ENCODE assay signal across 33 cellular contexts in genomic region chrX:40340116-40340515, GRCh38.
"Had no signal": no experiment of that assay in that cellular context is flagged by ENCODE, and none has a peak within 500 bp of the region (broad histone marks: within the 10 kb centered on the region; RNA-seq: fewer than 3 reads in every experiment).

No MANE protein-coding gene starts in this region.

- DNase-seq: activated CD4-positive, alpha-beta T cell treated with anti-CD3 and anti-CD28 coated beads for 1 hour; activated CD4-positive, alpha-beta T cell treated with anti-CD3 and anti-CD28 coated beads for 48 hours; activated CD4-positive, alpha-beta T cell treated with anti-CD3 and anti-CD28 coated beads, Interleukin-2, amount 50 U/mL, for 4 hours; activated CD4-positive, CD25-positive, alpha-beta regulatory T cell; activated CD8-positive, alpha-beta T cell treated with anti-CD3 and anti-CD28 coated beads for 36 hours; activated gamma-delta T cell; activated naive CD4-positive, alpha-beta T cell treated with Interleukin-2 at 50 U/mL for 16 hours; activated naive CD8-positive, alpha-beta T cell treated with anti-CD3 and anti-CD28 coated beads, Interleukin-2, amount 10 ng/mL, durations not matched to agents 7 days and 5 days; activated T-cell treated with anti-CD3 and anti-CD28 coated beads, Interleukin-2, amount 50 U/mL, for 1 hour; body of pancreas; Karpas-422; NCI-H1105 treated with DMSO at 0.1 percent for 48 hours; NCI-H1436; NCI-H1694; NCI-H1930; NCI-H2081 treated with DMSO at 0.1 percent for 48 hours; NCI-H226; NCI-H446 treated with DMSO at 0.1 percent for 48 hours; NCI-H524; PC-9; SIG-M5; T-cell; T-helper 2 cell; T-helper 9 cell; WERI-Rb-1 had no signal

- ATAC-seq: activated CD8-positive, alpha-beta T cell treated with anti-CD3 and anti-CD28 coated beads for 36 hours; body of pancreas; Right ventricle myocardium inferior; SK-N-SH treated with all-trans-retinoic acid at 6 μM for 48 hours; T-cell had no signal

- H3K36me3 Mint-ChIP-seq: activated naive CD4-positive, alpha-beta T cell treated with anti-CD3 and anti-CD28 coated beads, Interleukin-2, amount 50 U/mL, for 24 hours; T-cell had no signal

- H3K4me2 ChIP-seq: PC-9 had no signal

- H3K4me1 ChIP-seq: body of pancreas, breast epithelium had no signal

- H3K36me3 ChIP-seq: breast epithelium, WERI-Rb-1 had no signal

- H3K9me3 ChIP-seq: body of pancreas had no signal

- H3K4me3 ChIP-seq: body of pancreas, breast epithelium, PC-9 had no signal

- H3K27ac ChIP-seq: body of pancreas, breast epithelium, PC-9, RWPE1, WERI-Rb-1 had no signal

- H3K27ac Mint-ChIP-seq: activated CD8-positive, alpha-beta T cell treated with anti-CD3 and anti-CD28 coated beads for 36 hours; activated naive CD4-positive, alpha-beta T cell treated with anti-CD3 and anti-CD28 coated beads, Interleukin-2, amount 50 U/mL, for 24 hours; activated naive CD8-positive, alpha-beta T cell treated with anti-CD3 and anti-CD28 coated beads, Interleukin-2, amount 10 ng/mL, durations not matched to agents 7 days and 5 days; activated T-helper 2 cell treated with anti-CD3 and anti-CD28 coated beads, Interferon-gamma antibody, Interleukin-2, Interleukin-4, amounts not matched to agents 10 μg/mL and 5 μg/mL and 100 μg/mL, durations not matched to agents 14 hours and 24 hours and 36 hours; T-cell had no signal

- H2AFZ ChIP-seq: PC-9 had no signal

- H3K27me3 Mint-ChIP-seq: activated CD8-positive, alpha-beta T cell treated with anti-CD3 and anti-CD28 coated beads for 36 hours; activated naive CD4-positive, alpha-beta T cell treated with anti-CD3 and anti-CD28 coated beads, Interleukin-2, amount 50 U/mL, for 24 hours had no signal

- H3K4me3 Mint-ChIP-seq: activated CD8-positive, alpha-beta T cell treated with anti-CD3 and anti-CD28 coated beads for 36 hours; activated naive CD4-positive, alpha-beta T cell treated with anti-CD3 and anti-CD28 coated beads, Interleukin-2, amount 50 U/mL, for 24 hours; activated naive CD8-positive, alpha-beta T cell treated with anti-CD3 and anti-CD28 coated beads, Interleukin-2, amount 10 ng/mL, durations not matched to agents 7 days and 5 days; T-cell had no signal

- H3K4me1 Mint-ChIP-seq: activated naive CD4-positive, alpha-beta T cell treated with anti-CD3 and anti-CD28 coated beads, Interleukin-2, amount 50 U/mL, for 24 hours; activated naive CD8-positive, alpha-beta T cell treated with anti-CD3 and anti-CD28 coated beads, Interleukin-2, amount 10 ng/mL, durations not matched to agents 7 days and 5 days; T-cell had no signal

- H3K27me3 ChIP-seq: body of pancreas had no signal

- FAIRE-seq: astrocyte, RCC 7860 had no signal
